Comparison of ENCODE assay signal across 8 cellular contexts in genomic region chr2:160061533-160062282, GRCh38. TPM values are rescaled to one million over a fixed set of nuclear protein-coding genes. Genes with fewer than 3 reads are reported as not detected.
A peak's percentile ranks its signal among the peaks of the same experiment; 100 is the strongest.
DNase-seq lines count a peak whose midpoint lies in the region; ATAC-seq, FAIRE-seq and TF ChIP-seq lines count a peak whose summit lies in the region.

No MANE protein-coding gene starts in this region.

- H3K27me3 ChIP-seq in astrocyte (ENCODE audit: insufficient read depth, low read length) (no peaks in the 10 kb centered on the region), iPS-15b (ENCODE audit: control insufficient read depth, insufficient read depth, low read length) (peaks cover 25% of the 10 kb centered on the region), skeletal muscle tissue (ENCODE audit: control insufficient read depth in 3 of 3, insufficient read depth in 3 of 3, low read length in 3 of 3) (peaks cover 0 to 9% (median 7%) of the 10 kb centered on the region in 3 donors)

- no peak overlapping the region for H3K27ac Mint-ChIP-seq in astrocyte (ENCODE audit: unreplicated experiment)

- TF ChIP-seq POLR2A in GM12892 (IDR thresholded peaks at IDR 0.05; ENCODE audit: low read depth, low read length), result no peak

- H3K4me1 Mint-ChIP-seq in astrocyte (ENCODE audit: low read depth, unreplicated experiment), result peaks cover 14% of the 10 kb centered on the region

- peak overlapping the region; percentile 92 for H3K4me2 ChIP-seq in astrocyte (ENCODE audit: low read length)

- DNase-seq in GM12892 (ENCODE audit: insufficient read length) (peak; percentile 20), astrocyte (ENCODE audit: low read depth) (no peak), NOMO-1 treated with dmso at 0.1 percent for 144 hours (lab: John Stamatoyannopoulos, UW; ENCODE audit: unreplicated experiment) (no peak), NCI-H2107 (lab: John Stamatoyannopoulos, UW) (no peak)
- DNase-seq in stimulated activated CD4-positive, alpha-beta T cell treated with anti-CD3 and anti-CD28 coated beads, Interleukin-1b, Interleukin-23, amount 100 ng/mL, for 48 hours, result no peak

- H3K79me2 ChIP-seq in astrocyte (ENCODE audit: insufficient read depth, low read length), result peaks cover 30% of the 10 kb centered on the region

- TF ChIP-seq CTCF in astrocyte (IDR thresholded peaks at IDR 0.05; ENCODE audit: insufficient read depth, low read depth, low read length), result no peak

- H3K36me3 ChIP-seq in astrocyte (ENCODE audit: insufficient read depth, low read length) (no peaks in the 10 kb centered on the region), iPS-15b (ENCODE audit: control insufficient read depth, insufficient read depth, low read length) (no peaks in the 10 kb centered on the region), skeletal muscle tissue (ENCODE audit: control insufficient read depth in 3 of 3, insufficient read depth in 3 of 3, low read length in 3 of 3) (no peaks in the 10 kb centered on the region)

- ATAC-seq in GM21447 (IDR thresholded peaks at IDR 0.05; ENCODE audit: unreplicated experiment), result no peak

- H3K4me1 ChIP-seq in astrocyte (ENCODE audit: insufficient read depth, low read length) (peaks cover 11% of the 10 kb centered on the region), iPS-15b (ENCODE audit: control insufficient read depth, insufficient read depth, low read length) (peaks cover 4% of the 10 kb centered on the region), skeletal muscle tissue (ENCODE audit: control insufficient read depth in 3 of 3, insufficient read depth in 3 of 3, low read length in 3 of 3) (peaks cover 3 to 5% (median 5%) of the 10 kb centered on the region in 3 donors)

- H3K36me3 Mint-ChIP-seq in astrocyte (ENCODE audit: low read depth, unreplicated experiment), result peaks cover 15% of the 10 kb centered on the region

- peaks cover 11% of the 10 kb centered on the region for H3K27me3 Mint-ChIP-seq in astrocyte (ENCODE audit: low read depth, unreplicated experiment)

- peak overlapping the region; percentile 73 for H3K4me3 ChIP-seq in astrocyte (ENCODE audit: insufficient read depth, low read depth, low read length)
- peak overlapping the region; percentile 75 for H3K4me3 ChIP-seq in iPS-15b (ENCODE audit: low read depth, low read length)
- H3K4me3 ChIP-seq in skeletal muscle tissue (ENCODE audit: low read length in 3 of 3), result peak overlapping the region; percentile 75 to 81 (median 78)

- peaks cover 21% of the 10 kb centered on the region for H4K20me1 ChIP-seq in astrocyte (ENCODE audit: insufficient read depth, low read length)

- H3K27ac ChIP-seq in astrocyte (ENCODE audit: low read depth, low read length), result no peak overlapping the region
- no peak overlapping the region for H3K27ac ChIP-seq in skeletal muscle tissue (ENCODE audit: low read depth, low read length)

- FAIRE-seq in GM12892 (lab: Jason Lieb, UNC) (no peak), astrocyte (lab: Jason Lieb, UNC) (no peak)

- H3K9ac ChIP-seq in astrocyte (ENCODE audit: low read length) (peak overlapping the region; percentile 71), iPS-15b (ENCODE audit: low read depth, low read length) (no peak overlapping the region), skeletal muscle tissue (ENCODE audit: low read depth in 1 of 3, low read length in 3 of 3) (peak overlapping the region in 2 of 3 donors; percentile 72 to 74)

- peaks cover 8% of the 10 kb centered on the region for H3K9me3 Mint-ChIP-seq in astrocyte (ENCODE audit: unreplicated experiment)

- H3K9me3 ChIP-seq in astrocyte (ENCODE audit: insufficient read depth, low read depth, low read length) (no peaks in the 10 kb centered on the region), iPS-15b (ENCODE audit: control insufficient read depth, insufficient read depth, low read length) (no peaks in the 10 kb centered on the region), skeletal muscle tissue (ENCODE audit: control insufficient read depth in 3 of 3, low read length in 3 of 3) (no peaks in the 10 kb centered on the region)

- H2AFZ ChIP-seq in astrocyte (ENCODE audit: low read depth, low read length), result peak overlapping the region; percentile 98

- H3K4me3 Mint-ChIP-seq in astrocyte (ENCODE audit: unreplicated experiment), result peak overlapping the region; percentile 85

RNA-seq across cellular contexts. Expression of gene PLA2R1, which starts 0.7 kb away (rescaled TPM):
- polyA plus RNA-seq in GM12892 (2012; ENCODE audit: missing spikeins), result 0.02 TPM
- 7.1 and 10.5 TPM in 2 replicates for total RNA-seq in astrocyte
- total RNA-seq in skeletal muscle tissue, result 2.6 TPM
